In the genomic region with DNA sequence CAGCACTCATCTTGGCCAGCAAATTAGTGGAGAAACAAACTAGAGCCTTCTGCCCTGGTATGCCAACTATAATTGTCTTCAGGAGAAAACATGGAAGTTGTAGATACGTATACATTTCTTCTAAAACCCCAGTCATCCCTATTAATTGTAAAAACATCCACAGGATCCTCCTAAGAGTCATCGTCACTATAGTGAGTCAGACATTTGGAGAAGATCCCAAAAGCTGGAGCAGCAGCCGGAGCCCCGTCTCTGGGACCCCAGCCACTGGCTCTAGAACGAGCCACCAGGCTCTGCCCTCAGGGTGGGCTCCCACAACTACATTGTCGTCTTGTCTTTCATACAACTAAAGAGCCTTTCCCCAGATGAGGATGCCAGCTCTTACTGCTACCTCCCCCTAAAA, we compare ENCODE assay signal across 1 cellular context.
TF ChIP-seq lines count a peak whose summit lies in the region.

No MANE protein-coding gene starts in this region.

TF ChIP-seq in HepG2, 621 proteins besides CTCF, POLR2A, EP300 and RAD21:
- 0 out of 2 replicates have a peak, but pooled peaks have one; percentile 32 for TF ChIP-seq PAF1 (CRISPR knock-in tag; IDR thresholded peaks at IDR 0.05)
- TF ChIP-seq MXI1 (IDR thresholded peaks at IDR 0.05; ENCODE audit: borderline replicate concordance, low read depth, low read length), result peak; percentile 14; the same call in 1 of the 3 replicates
- no peak for TF ChIP-seq RFXAP (CRISPR knock-in tag; IDR thresholded peaks at IDR 0.05; ENCODE audit: borderline replicate concordance)
